Comparison of ENCODE assay signal across 16 cellular contexts in genomic region chr9:131441441-131441840, GRCh38. TPM values are rescaled to one million over a fixed set of nuclear protein-coding genes. Genes with fewer than 3 reads are reported as not detected.
DNase-seq lines count a peak whose midpoint lies in the region; ATAC-seq, FAIRE-seq and TF ChIP-seq lines count a peak whose summit lies in the region.
"Had no signal": no experiment of that assay in that cellular context is flagged by ENCODE, and none has a peak within 500 bp of the region (broad histone marks: within the 10 kb centered on the region; RNA-seq: fewer than 3 reads in every experiment).

No MANE protein-coding gene starts in this region.

- intact Hi-C loops in MCF 10A (cut with micrococcal nuclease) (no loop called here), breast epithelium (cut with DNase I; ENCODE audit: low total_unique reads) (no loop called here)

- H3K27ac ChIP-seq in breast epithelium (no peak overlapping the region), OCI-LY3 (ENCODE audit: low read length) (peak overlapping the region; percentile 61)
- H3K27ac ChIP-seq: colonic mucosa, SK-N-MC had no signal

- peaks cover 9% of the 10 kb centered on the region; the same call in 1 of the 2 replicates for H4K20me1 ChIP-seq in OCI-LY3 (ENCODE audit: insufficient read depth, low read length)

- H3K4me3 Mint-ChIP-seq in MCF 10A (ENCODE audit: unreplicated experiment) = no peak overlapping the region

- H3K36me3 ChIP-seq in breast epithelium = peaks cover 4% of the 10 kb centered on the region
- H3K36me3 ChIP-seq in OCI-LY3 (replicated peaks; ENCODE audit: low read depth, low read length) = peaks cover 75% of the 10 kb centered on the region

- H3K9me3 ChIP-seq in breast epithelium (no peaks in the 10 kb centered on the region), OCI-LY3 (ENCODE audit: insufficient read depth, low read length) (no peaks in the 10 kb centered on the region)
- H3K9me3 ChIP-seq: adrenal gland, colonic mucosa had no signal

- H2AFZ ChIP-seq in OCI-LY3 (ENCODE audit: low read depth, low read length) = no peak overlapping the region

- no peaks in the 10 kb centered on the region for H3K27me3 Mint-ChIP-seq in MCF 10A (ENCODE audit: insufficient read depth, unreplicated experiment)
- H3K27me3 Mint-ChIP-seq: progenitor cell of endocrine pancreas had no signal

- H3K4me3 ChIP-seq in breast epithelium = no peak overlapping the region
- no peak overlapping the region for H3K4me3 ChIP-seq in OCI-LY3 (ENCODE audit: low read length)
- H3K4me3 ChIP-seq: adrenal gland, colonic mucosa, SK-N-MC had no signal

- ATAC-seq in left lobe of liver = peak; percentile 30
- ATAC-seq in GM19397 (IDR thresholded peaks at IDR 0.05; ENCODE audit: unreplicated experiment) = no peak

- FAIRE-seq in H54 (lab: Jason Lieb, UNC) = no peak

- peaks cover 34% of the 10 kb centered on the region for H3K79me2 ChIP-seq in OCI-LY3 (ENCODE audit: low read length)

- peak overlapping the region; percentile 27; the same call in 1 of the 2 replicates for H3K9ac ChIP-seq in OCI-LY3 (ENCODE audit: low read length)

- H3K4me1 ChIP-seq in breast epithelium (no peaks in the 10 kb centered on the region), OCI-LY3 (ENCODE audit: low read length) (peaks cover 16% of the 10 kb centered on the region)
- H3K4me1 ChIP-seq: colonic mucosa had no signal

- CTCF ChIA-PET in MCF 10A (lab: Yijun Ruan, JAX) = no interaction called here

- BruUV-seq in MCF 10A (replicated peaks; lab: Mats Ljungman, UMichigan) = no TSS peak

- no peaks in the 10 kb centered on the region for H3K4me1 Mint-ChIP-seq in MCF 10A (ENCODE audit: insufficient read depth, unreplicated experiment)

- no peak for TF ChIP-seq CTCF in MCF 10A (IDR thresholded peaks at IDR 0.05; ENCODE audit: unreplicated experiment)
- no peak for TF ChIP-seq CTCF in breast epithelium (IDR thresholded peaks at IDR 0.05)
- no peak for TF ChIP-seq CTCF in OCI-LY3 (IDR thresholded peaks at IDR 0.05; ENCODE audit: low read depth, low read length)

- no peaks in the 10 kb centered on the region for H3K9me3 Mint-ChIP-seq in MCF 10A (ENCODE audit: unreplicated experiment)

- peak overlapping the region; percentile 42 for H3K27ac Mint-ChIP-seq in MCF 10A (ENCODE audit: low read depth, unreplicated experiment)

- TF ChIP-seq POLR2A in breast epithelium (IDR thresholded peaks at IDR 0.05) (no peak), H54 (IDR thresholded peaks at IDR 0.05; ENCODE audit: low read depth, low read length) (no peak)

- peak overlapping the region; percentile 36 for H3K4me2 ChIP-seq in OCI-LY3 (ENCODE audit: low read length)

- POLR2A ChIA-PET in MCF 10A (lab: Yijun Ruan, JAX) = no interaction called here

- DNase-seq in MCF 10A (ENCODE audit: unreplicated experiment) (no peak), breast epithelium (ENCODE audit: low spot score in 2 of 2) (no peak), left lobe of liver (ENCODE audit: low spot score) (no peak), H54 (ENCODE audit: insufficient read length, low spot score) (no peak), NCI-H1694 (lab: John Stamatoyannopoulos, UW) (no peak)
- DNase-seq in stimulated activated CD4-positive, alpha-beta T cell treated with anti-CD3 and anti-CD28 coated beads, Interleukin-4, amount 100 ng/mL, for 1 hour = no peak
- DNase-seq: activated CD4-positive, alpha-beta T cell treated with anti-CD3 and anti-CD28 coated beads for 1 hour; adrenal gland; AML-193; colonic mucosa; NCI-H1436 treated with DMSO at 0.1 percent for 48 hours; NCI-H82 had no signal

- no peaks in the 10 kb centered on the region for H3K27me3 ChIP-seq in breast epithelium
- H3K27me3 ChIP-seq in OCI-LY3 (ENCODE audit: low read depth, low read length) = no peaks in the 10 kb centered on the region
- H3K27me3 ChIP-seq: adrenal gland, colonic mucosa had no signal

- H3K36me3 Mint-ChIP-seq in MCF 10A (ENCODE audit: insufficient read depth, unreplicated experiment) = peaks cover 89% of the 10 kb centered on the region

RNA-seq across cellular contexts. Expression of gene PRRC2B, which starts 47.6 kb away (rescaled TPM):
- total RNA-seq in MCF 10A (2022) = 173 and 186 TPM in 2 replicates
- 100 to 1,000 TPM in 2 of 3 donors, 10 to 100 TPM in 1; 95.9 to 143 (median 102) TPM for total RNA-seq in breast epithelium
- total RNA-seq in left lobe of liver = 80.7 TPM
